11 cellular contexts compared by ENCODE assay signal in the genomic region with DNA sequence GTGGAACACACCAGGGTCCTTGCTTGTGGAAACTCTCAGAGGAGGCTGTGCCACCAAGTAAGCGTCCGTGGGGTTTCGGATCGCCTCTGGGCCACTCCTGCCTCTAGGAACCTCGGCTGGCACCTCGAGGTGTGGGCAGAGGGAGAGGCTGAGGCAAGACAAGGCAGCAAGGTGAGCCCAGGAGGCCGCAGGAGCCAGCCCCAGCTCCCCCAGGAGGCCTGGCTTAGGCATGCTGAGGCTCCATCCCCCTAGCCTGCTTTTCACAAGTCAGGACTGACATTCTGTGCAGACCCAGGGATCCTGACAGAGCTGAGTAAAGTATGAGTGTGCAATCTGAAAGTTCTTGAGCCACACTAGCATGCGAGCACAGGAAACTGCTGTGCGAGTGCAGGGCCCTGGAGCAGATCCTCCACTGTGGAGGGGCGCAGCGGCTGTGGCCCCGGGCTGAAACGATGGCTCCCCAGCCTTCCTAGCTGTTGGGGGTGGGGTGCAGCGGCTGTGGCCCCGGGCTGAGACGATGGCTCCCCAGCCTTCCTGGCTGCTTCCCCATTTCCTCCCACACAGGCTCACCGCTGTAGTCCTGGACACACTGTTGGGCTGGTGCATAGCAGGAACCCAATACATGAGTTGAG.
DNase-seq lines count a peak whose midpoint lies in the region; ATAC-seq, FAIRE-seq and TF ChIP-seq lines count a peak whose summit lies in the region.
"Had no signal": no experiment of that assay in that cellular context is flagged by ENCODE, and none has a peak within 500 bp of the region (broad histone marks: within the 10 kb centered on the region; RNA-seq: fewer than 3 reads in every experiment).

No MANE protein-coding gene starts in this region.

- no peak overlapping the region for H3K18ac ChIP-seq in trophoblast cell (ENCODE audit: low read length)

- H3K79me2 ChIP-seq in trophoblast cell (ENCODE audit: control insufficient read depth, insufficient read depth, low read length, poor library complexity), result no peaks in the 10 kb centered on the region

- no peak for TF ChIP-seq POLR2A in GM12892 (IDR thresholded peaks at IDR 0.05; ENCODE audit: low read depth, low read length)

- H2AFZ ChIP-seq in trophoblast cell (ENCODE audit: insufficient read depth, low read length, poor library complexity), result no peak overlapping the region

- no peak overlapping the region for H3K23ac ChIP-seq in trophoblast cell (ENCODE audit: low read length)

- H2BK5ac ChIP-seq in trophoblast cell (ENCODE audit: low read depth, low read length, poor library complexity), result no peak overlapping the region

- TF ChIP-seq CTCF in endodermal cell (conservative IDR thresholded peaks at IDR 0.05), result no peak
- TF ChIP-seq CTCF in GM10248 (IDR thresholded peaks at IDR 0.05; ENCODE audit: control extremely low read depth, extremely low read depth, low read depth, missing control alignments), result no peak

- no peak overlapping the region for H2AK5ac ChIP-seq in trophoblast cell (ENCODE audit: low read length)

- H3K36me3 ChIP-seq in endodermal cell (ENCODE audit: control insufficient read depth, insufficient read depth, low read length), result no peaks in the 10 kb centered on the region
- no peaks in the 10 kb centered on the region for H3K36me3 ChIP-seq in trophoblast cell (ENCODE audit: control insufficient read depth in 1 of 2, insufficient read depth in 2 of 2, low read length in 2 of 2)

- H3K9me3 ChIP-seq in endodermal cell (ENCODE audit: control insufficient read depth, low read length) (no peaks in the 10 kb centered on the region), trophoblast cell (ENCODE audit: insufficient read depth, low read depth, low read length) (no peaks in the 10 kb centered on the region)
- H3K9me3 ChIP-seq: Caco-2, mucosa of descending colon had no signal

- H2BK12ac ChIP-seq in trophoblast cell (ENCODE audit: low read length), result no peak overlapping the region

- H3K9me3 Mint-ChIP-seq in endodermal cell, result no peaks in the 10 kb centered on the region
- no peaks in the 10 kb centered on the region for H3K9me3 Mint-ChIP-seq in activated T-cell treated with anti-CD3 and anti-CD28 coated beads, Interleukin-2, amount 50 U/mL, for 72 hours

- peaks cover 13% of the 10 kb centered on the region for H3K4me1 ChIP-seq in endodermal cell (ENCODE audit: control insufficient read depth, insufficient read depth, low read length)
- H3K4me1 ChIP-seq in trophoblast cell (ENCODE audit: control insufficient read depth in 1 of 2, insufficient read depth in 2 of 2, low read length in 2 of 2), result no peaks in the 10 kb centered on the region

- POLR2A ChIA-PET in GM10248 (lab: Yijun Ruan, JAX), result no interaction called here

- H4K8ac ChIP-seq in trophoblast cell (ENCODE audit: low read depth, low read length), result no peak overlapping the region

- no peaks in the 10 kb centered on the region for H3K27me3 Mint-ChIP-seq in endodermal cell (ENCODE audit: insufficient read depth)
- no peaks in the 10 kb centered on the region for H3K27me3 Mint-ChIP-seq in activated T-cell treated with anti-CD3 and anti-CD28 coated beads, Interleukin-2, amount 50 U/mL, for 72 hours (ENCODE audit: low read depth)

- H4K91ac ChIP-seq in trophoblast cell (ENCODE audit: low read depth, low read length), result no peak overlapping the region

- H3K36me3 Mint-ChIP-seq in endodermal cell (ENCODE audit: low read depth), result no peaks in the 10 kb centered on the region
- no peaks in the 10 kb centered on the region for H3K36me3 Mint-ChIP-seq in activated T-cell treated with anti-CD3 and anti-CD28 coated beads, Interleukin-2, amount 50 U/mL, for 72 hours (ENCODE audit: insufficient read depth in 2 of 2)

- H2BK120ac ChIP-seq in trophoblast cell (ENCODE audit: insufficient read depth, low read length, poor library complexity), result no peak overlapping the region

- no peak overlapping the region for H3K27ac ChIP-seq in endodermal cell (ENCODE audit: low read depth, low read length)
- H3K27ac ChIP-seq in trophoblast cell (ENCODE audit: low read depth, low read length), result no peak overlapping the region
- H3K27ac ChIP-seq: KMS-11 had no signal

- H3K79me1 ChIP-seq in trophoblast cell (ENCODE audit: low read length), result no peaks in the 10 kb centered on the region

- peak; percentile 68 for FAIRE-seq in GM12892 (lab: Jason Lieb, UNC)

- H3K4me3 Mint-ChIP-seq in endodermal cell, result no peak overlapping the region
- no peak overlapping the region for H3K4me3 Mint-ChIP-seq in activated T-cell treated with anti-CD3 and anti-CD28 coated beads, Interleukin-2, amount 50 U/mL, for 72 hours

- DNase-seq in GM12892 (ENCODE audit: insufficient read length), result peak; percentile 46
- DNase-seq in Kasumi-1 (lab: John Stamatoyannopoulos, UW), result peak; percentile 77
- DNase-seq in endodermal cell, result peak; percentile 61
- no peak for DNase-seq in trophoblast cell
- DNase-seq in GM10248 (ENCODE audit: extremely low spot score), result no peak
- no peak for DNase-seq in activated T-cell treated with anti-CD3 and anti-CD28 coated beads, Interleukin-2, amount 50 U/mL, for 72 hours
- no peak for DNase-seq in NCI-H2171 treated with DMSO at 0.1 percent for 48 hours (lab: John Stamatoyannopoulos, UW)
- DNase-seq: Caco-2 had no signal

- H3K27ac Mint-ChIP-seq in endodermal cell, result peak overlapping the region; percentile 44
- H3K27ac Mint-ChIP-seq in activated T-cell treated with anti-CD3 and anti-CD28 coated beads, Interleukin-2, amount 50 U/mL, for 72 hours, result no peak overlapping the region

- H3K27me3 ChIP-seq in endodermal cell (ENCODE audit: control insufficient read depth, insufficient read depth, low read length, poor library complexity, severe bottlenecking) (no peaks in the 10 kb centered on the region), trophoblast cell (ENCODE audit: insufficient read depth, low read length) (no peaks in the 10 kb centered on the region)

- CTCF ChIA-PET in GM10248 (lab: Yijun Ruan, JAX), result interaction anchor here (1.0 to 3.1 kb wide), 5 partner anchors 10 to 111 kb away, joined by 3 to 12 read pairs (median 3); no protein-coding TSS in a partner anchor

- H3K4me1 Mint-ChIP-seq in endodermal cell, result peaks cover 40% of the 10 kb centered on the region
- H3K4me1 Mint-ChIP-seq in activated T-cell treated with anti-CD3 and anti-CD28 coated beads, Interleukin-2, amount 50 U/mL, for 72 hours (ENCODE audit: low read depth), result peaks cover 6% of the 10 kb centered on the region

- no peak overlapping the region for H3K4me3 ChIP-seq in endodermal cell (ENCODE audit: low read length)
- peak overlapping the region; percentile 28 for H3K4me3 ChIP-seq in trophoblast cell (ENCODE audit: low read depth, low read length)
- H3K4me3 ChIP-seq: mucosa of descending colon had no signal

- H3K4ac ChIP-seq in trophoblast cell (ENCODE audit: low read depth, low read length), result no peak overlapping the region

- no peak overlapping the region for H3K9ac ChIP-seq in endodermal cell (ENCODE audit: extremely low read depth, low read length, poor library complexity, severe bottlenecking)
- no peak overlapping the region for H3K9ac ChIP-seq in trophoblast cell (ENCODE audit: low read length)
- H3K9ac ChIP-seq: KMS-11 had no signal

- no peak overlapping the region for H3K14ac ChIP-seq in trophoblast cell (ENCODE audit: low read length)

- no peak for ATAC-seq in activated T-cell treated with anti-CD3 and anti-CD28 coated beads, Interleukin-2, amount 50 U/mL, for 72 hours (replicated peaks in 1 of 2)
- ATAC-seq in GM19452 (IDR thresholded peaks at IDR 0.05; ENCODE audit: unreplicated experiment), result no peak

- no peak overlapping the region for H3K4me2 ChIP-seq in trophoblast cell (ENCODE audit: low read length)
- H3K4me2 ChIP-seq: KMS-11 had no signal

- WGBS in endodermal cell (ENCODE audit: insufficient coverage in 1 of 2, insufficient read length in 1 of 2), 2 experiments, result 93 to 97% methylated on average over 6 to 17 of the region's 17 CpGs
- no CpG with 5 or more reads among the region's 17 CpGs for WGBS in trophoblast cell (ENCODE audit: extremely low coverage, insufficient coverage, insufficient read length)

- no peak overlapping the region for H4K12ac ChIP-seq in trophoblast cell (ENCODE audit: low read depth, low read length)

Comparison
In these comparisons a context has a peak if more than half of its experiments do, and no peak if none do; other contexts are left out.
1. DNase-seq: peak in GM12892 (single experiment), Kasumi-1 (2 of 2) and endodermal cell (single experiment); none in trophoblast cell (0 of 2), GM10248 (single experiment), activated T-cell treated with anti-CD3 and anti-CD28 coated beads, Interleukin-2, amount 50 U/mL, for 72 hours (0 of 2) and NCI-H2171 treated with DMSO at 0.1 percent for 48 hours (single experiment).